ENCODE assay signal across 29 cellular contexts in genomic region chr5:72852356-72852755, GRCh38. TPM values are rescaled to one million over a fixed set of nuclear protein-coding genes. Genes with fewer than 3 reads are reported as not detected.
DNase-seq lines count a peak whose midpoint lies in the region; ATAC-seq and TF ChIP-seq lines count a peak whose summit lies in the region.
"Had no signal": no experiment of that assay in that cellular context is flagged by ENCODE, and none has a peak within 500 bp of the region (broad histone marks: within the 10 kb centered on the region; RNA-seq: fewer than 3 reads in every experiment).

No MANE protein-coding gene starts in this region.

- whole genome bisulfite sequencing in smooth muscle cell (ENCODE audit: low lambda C conversion rate) = 98% methylated on average over 4 of the region's 4 CpGs

- H3K27me3 Mint-ChIP-seq in natural killer cell (ENCODE audit: low read depth in 2 of 2) = no peaks in the 10 kb centered on the region
- H3K27me3 Mint-ChIP-seq in natural killer cell treated with Interleukin-12 subunit alpha and Interleukin-12 subunit beta and Interleukin-15 and Interleukin-18, amount 100 ng/mL, for 72 hours = no peaks in the 10 kb centered on the region
- H3K27me3 Mint-ChIP-seq in activated T-helper 17 cell treated with anti-CD3 and anti-CD28 coated beads, Interleukin-2, amount 50 U/mL, for 72 hours = no peaks in the 10 kb centered on the region
- H3K27me3 Mint-ChIP-seq: activated B cell treated with CpG ODN at 0.5 μM for 24 hours; activated CD4-positive, alpha-beta memory T cell treated with anti-CD3 and anti-CD28 coated beads, Interleukin-2, amount 10 ng/mL, durations not matched to agents 7 days and 5 days; activated naive CD8-positive, alpha-beta T cell treated with anti-CD3 and anti-CD28 coated beads, Interleukin-2, amount 10 ng/mL, durations not matched to agents 7 days and 5 days; stimulated activated naive B cell treated with anti-CD40 and anti-IgM and Interleukin-4, amounts not matched to agents 10 μg/mL and 1 μg/mL and 100 μg/mL, for 72 hours had no signal

- H3K9me3 ChIP-seq in smooth muscle cell (replicated peaks; ENCODE audit: low read depth) = no peaks in the 10 kb centered on the region
- H3K9me3 ChIP-seq: BLaER1 treated with 17β-estradiol and CSF1 and Interleukin-3, amounts not matched to agents 10 nM and 100 nM; Peyer's patch; SJSA1; testis had no signal

- peak overlapping the region; percentile 6 for H3K4me3 Mint-ChIP-seq in natural killer cell
- H3K4me3 Mint-ChIP-seq in natural killer cell treated with Interleukin-12 subunit alpha and Interleukin-12 subunit beta and Interleukin-15 and Interleukin-18, amount 100 ng/mL, for 72 hours = no peak overlapping the region
- peak overlapping the region; percentile 17 for H3K4me3 Mint-ChIP-seq in activated T-helper 17 cell treated with anti-CD3 and anti-CD28 coated beads, Interleukin-2, amount 50 U/mL, for 72 hours
- H3K4me3 Mint-ChIP-seq: activated B cell treated with CpG ODN at 0.5 μM for 24 hours; activated CD4-positive, alpha-beta memory T cell treated with anti-CD3 and anti-CD28 coated beads, Interleukin-2, amount 10 ng/mL, durations not matched to agents 7 days and 5 days; activated naive CD8-positive, alpha-beta T cell treated with anti-CD3 and anti-CD28 coated beads, Interleukin-2, amount 10 ng/mL, durations not matched to agents 7 days and 5 days; stimulated activated naive B cell treated with anti-CD40 and anti-IgM and Interleukin-4, amounts not matched to agents 10 μg/mL and 1 μg/mL and 100 μg/mL, for 72 hours had no signal

- no peak for TF ChIP-seq CTCF in natural killer cell (IDR thresholded peaks at IDR 0.05)
- TF ChIP-seq CTCF in fibroblast of pulmonary artery (IDR thresholded peaks at IDR 0.05; ENCODE audit: low read length, missing control alignments) = no peak
- no peak for TF ChIP-seq CTCF in smooth muscle cell (IDR thresholded peaks at IDR 0.05; ENCODE audit: borderline replicate concordance, insufficient read depth, poor library complexity, severe bottlenecking)
- no peak for TF ChIP-seq CTCF in dorsolateral prefrontal cortex (IDR thresholded peaks at IDR 0.05 in 54 of 56, conservative IDR thresholded peaks at IDR 0.05 in 2 of 56; ENCODE audit: low read depth in 1 of 56, partially characterized antibody in 56 of 56)

- H3K4me1 ChIP-seq in smooth muscle cell (ENCODE audit: low read depth) = peaks cover 33% of the 10 kb centered on the region

- H4K20me1 ChIP-seq in smooth muscle cell (ENCODE audit: low read depth) = peaks cover 83% of the 10 kb centered on the region

- peak overlapping the region; percentile 6 for H3K4me3 ChIP-seq in fibroblast of pulmonary artery (replicated peaks; ENCODE audit: low read depth, low read length)
- no peak overlapping the region for H3K4me3 ChIP-seq in smooth muscle cell
- peak overlapping the region in 3 of 59 donors; percentile 5 to 83 (median 9) for H3K4me3 ChIP-seq in dorsolateral prefrontal cortex
- H3K4me3 ChIP-seq: pancreas, Peyer's patch, SJSA1, testis had no signal

- H2AFZ ChIP-seq in smooth muscle cell (ENCODE audit: low read depth) = no peak overlapping the region

- no peaks in the 10 kb centered on the region for H3K9me3 Mint-ChIP-seq in natural killer cell
- no peaks in the 10 kb centered on the region for H3K9me3 Mint-ChIP-seq in natural killer cell treated with Interleukin-12 subunit alpha and Interleukin-12 subunit beta and Interleukin-15 and Interleukin-18, amount 100 ng/mL, for 72 hours
- no peaks in the 10 kb centered on the region for H3K9me3 Mint-ChIP-seq in activated T-helper 17 cell treated with anti-CD3 and anti-CD28 coated beads, Interleukin-2, amount 50 U/mL, for 72 hours
- H3K9me3 Mint-ChIP-seq: activated B cell treated with CpG ODN at 0.5 μM for 24 hours; activated CD4-positive, alpha-beta memory T cell treated with anti-CD3 and anti-CD28 coated beads, Interleukin-2, amount 10 ng/mL, durations not matched to agents 7 days and 5 days; activated naive CD8-positive, alpha-beta T cell treated with anti-CD3 and anti-CD28 coated beads, Interleukin-2, amount 10 ng/mL, durations not matched to agents 7 days and 5 days; stimulated activated naive B cell treated with anti-CD40 and anti-IgM and Interleukin-4, amounts not matched to agents 10 μg/mL and 1 μg/mL and 100 μg/mL, for 72 hours had no signal

- H3K27ac ChIP-seq in smooth muscle cell (ENCODE audit: low read depth) (no peak overlapping the region), dorsolateral prefrontal cortex (no peak overlapping the region)
- H3K27ac ChIP-seq: BLaER1 treated with 17β-estradiol and CSF1 and Interleukin-3, amounts not matched to agents 10 nM and 100 nM; brain microvascular endothelial cell; coronary artery; foreskin keratinocyte; pancreas; Peyer's patch; SJSA1; testis had no signal

- no peak overlapping the region for H3K27ac Mint-ChIP-seq in natural killer cell
- no peak overlapping the region for H3K27ac Mint-ChIP-seq in natural killer cell treated with Interleukin-12 subunit alpha and Interleukin-12 subunit beta and Interleukin-15 and Interleukin-18, amount 100 ng/mL, for 72 hours
- no peak overlapping the region for H3K27ac Mint-ChIP-seq in activated T-helper 17 cell treated with anti-CD3 and anti-CD28 coated beads, Interleukin-2, amount 50 U/mL, for 72 hours
- H3K27ac Mint-ChIP-seq: activated B cell treated with CpG ODN at 0.5 μM for 24 hours; activated CD4-positive, alpha-beta memory T cell treated with anti-CD3 and anti-CD28 coated beads, Interleukin-2, amount 10 ng/mL, durations not matched to agents 7 days and 5 days; activated naive CD8-positive, alpha-beta T cell treated with anti-CD3 and anti-CD28 coated beads, Interleukin-2, amount 10 ng/mL, durations not matched to agents 7 days and 5 days; stimulated activated naive B cell treated with anti-CD40 and anti-IgM and Interleukin-4, amounts not matched to agents 10 μg/mL and 1 μg/mL and 100 μg/mL, for 72 hours had no signal

- H3F3A ChIP-seq in smooth muscle cell (ENCODE audit: low read depth) = no peaks in the 10 kb centered on the region

- peaks cover 1% of the 10 kb centered on the region for H3K36me3 ChIP-seq in smooth muscle cell (ENCODE audit: low read depth)

- H3K79me2 ChIP-seq in smooth muscle cell (ENCODE audit: low read depth) = peaks cover 90% of the 10 kb centered on the region

- intact Hi-C loops in natural killer cell (cut with micrococcal nuclease) = no loop called here
- intact Hi-C loops in dorsolateral prefrontal cortex (cut with DNase I) = no loop called here

- H3K36me3 Mint-ChIP-seq in natural killer cell = no peaks in the 10 kb centered on the region
- peaks cover 18% of the 10 kb centered on the region for H3K36me3 Mint-ChIP-seq in natural killer cell treated with Interleukin-12 subunit alpha and Interleukin-12 subunit beta and Interleukin-15 and Interleukin-18, amount 100 ng/mL, for 72 hours
- peaks cover 90% of the 10 kb centered on the region for H3K36me3 Mint-ChIP-seq in activated T-helper 17 cell treated with anti-CD3 and anti-CD28 coated beads, Interleukin-2, amount 50 U/mL, for 72 hours (ENCODE audit: low read depth)

- H3K9ac ChIP-seq in smooth muscle cell (ENCODE audit: low read depth) = no peak overlapping the region

- peak overlapping the region; percentile 93 for H3K4me2 ChIP-seq in smooth muscle cell

- DNase-seq in natural killer cell (no peak), fibroblast of pulmonary artery (ENCODE audit: low read depth) (no peak), smooth muscle cell (lab: John Stamatoyannopoulos, UW; ENCODE audit: unreplicated experiment) (no peak), NCI-H226 (no peak), dorsolateral prefrontal cortex (no peak), NCI-H1105 (lab: John Stamatoyannopoulos, UW) (no peak)
- DNase-seq in natural killer cell treated with Interleukin-12 subunit alpha and Interleukin-12 subunit beta and Interleukin-15 and Interleukin-18, amount 100 ng/mL, for 72 hours (ENCODE audit: low spot score) = no peak
- DNase-seq: ACHN; activated B cell treated with CpG ODN at 0.5 μM for 24 hours; activated CD4-positive, alpha-beta memory T cell treated with anti-CD3 and anti-CD28 coated beads, Interleukin-2, amount 10 ng/mL, durations not matched to agents 7 days and 5 days; activated naive CD8-positive, alpha-beta T cell treated with anti-CD3 and anti-CD28 coated beads, Interleukin-2, amount 10 ng/mL, durations not matched to agents 7 days and 5 days; activated T-cell treated with anti-CD3 and anti-CD28 coated beads, Interleukin-2, amount 50 U/mL, for 48 hours; brain microvascular endothelial cell; DMS 273 treated with DMSO at 0.1 percent for 48 hours; foreskin keratinocyte; hippocampal formation; left ventricle myocardium superior; NCI-H1694 treated with DMSO at 0.1 percent for 48 hours; pancreas; Peyer's patch; stimulated activated CD4-positive, alpha-beta T cell treated with anti-CD3 and anti-CD28 coated beads, Interleukin-1b, Interleukin-23, amount 100 ng/mL, for 48 hours; stimulated activated naive B cell treated with anti-CD40 and anti-IgM and Interleukin-4, amounts not matched to agents 10 μg/mL and 1 μg/mL and 100 μg/mL, for 72 hours; T-helper 2 cell; testis had no signal

- no peak for ATAC-seq in natural killer cell
- no peak for ATAC-seq in natural killer cell treated with Interleukin-12 subunit alpha and Interleukin-12 subunit beta and Interleukin-15 and Interleukin-18, amount 100 ng/mL, for 72 hours
- ATAC-seq in activated T-helper 17 cell treated with anti-CD3 and anti-CD28 coated beads, Interleukin-2, amount 50 U/mL, for 72 hours (replicated peaks) = no peak
- ATAC-seq: foreskin keratinocyte; left ventricle myocardium superior; pancreas; sciatic nerve; stimulated activated naive B cell treated with anti-CD40 and anti-IgM and Interleukin-4, amounts not matched to agents 10 μg/mL and 1 μg/mL and 100 μg/mL, for 72 hours had no signal

- peaks cover 57 to 61% of the 10 kb centered on the region in 2 donors for H3K4me1 Mint-ChIP-seq in natural killer cell
- H3K4me1 Mint-ChIP-seq in natural killer cell treated with Interleukin-12 subunit alpha and Interleukin-12 subunit beta and Interleukin-15 and Interleukin-18, amount 100 ng/mL, for 72 hours (ENCODE audit: low read depth in 2 of 2) = peaks cover 36 to 47% of the 10 kb centered on the region in 2 donors
- peaks cover 23% of the 10 kb centered on the region for H3K4me1 Mint-ChIP-seq in activated T-helper 17 cell treated with anti-CD3 and anti-CD28 coated beads, Interleukin-2, amount 50 U/mL, for 72 hours

- H3K27me3 ChIP-seq in smooth muscle cell (ENCODE audit: low read depth) = no peaks in the 10 kb centered on the region
- H3K27me3 ChIP-seq in dorsolateral prefrontal cortex = no peaks in the 10 kb centered on the region
- H3K27me3 ChIP-seq: BLaER1 treated with 17β-estradiol and CSF1 and Interleukin-3, amounts not matched to agents 10 nM and 100 nM; brain microvascular endothelial cell; foreskin keratinocyte; pancreas; Peyer's patch; SJSA1; testis had no signal

RNA-seq across cellular contexts. Expression of gene TNPO1, which starts 35.9 kb away (rescaled TPM):
- total RNA-seq in natural killer cell = 10 to 100 TPM; 64.9 to 98.3 (median 97.6) TPM
- 100 to 1,000 TPM in 1 of 2 donors, 10 to 100 TPM in 1; 99.4 to 118 TPM for total RNA-seq in natural killer cell treated with Interleukin-12 subunit alpha and Interleukin-12 subunit beta and Interleukin-15 and Interleukin-18, amount 100 ng/mL, for 72 hours
- total RNA-seq in activated T-helper 17 cell treated with anti-CD3 and anti-CD28 coated beads, Interleukin-2, amount 50 U/mL, for 72 hours = 100 to 1,000 TPM in 1 of 2 donors, 10 to 100 TPM in 1; 61.7 to 117 TPM
- total RNA-seq in smooth muscle cell = 167 and 182 TPM in 2 replicates
- 62.7 and 67.1 TPM in 2 replicates for polyA plus RNA-seq in smooth muscle cell
- total RNA-seq in dorsolateral prefrontal cortex = 100 to 1,000 TPM in 26 of 120 experiments, 10 to 100 TPM in 94; 61.1 to 127 (median 93.1) TPM
